Comparison of ENCODE assay signal across 29 cellular contexts in genomic region chr11:34846467-34846866, GRCh38.
"Had no signal": no experiment of that assay in that cellular context is flagged by ENCODE, and none has a peak within 500 bp of the region (broad histone marks: within the 10 kb centered on the region; RNA-seq: fewer than 3 reads in every experiment).

No MANE protein-coding gene starts in this region.

- H3K27ac ChIP-seq: neural progenitor cell, ovary, parathyroid adenoma, psoas muscle, right lobe of liver, sigmoid colon, skin epidermis, spleen, suprapubic skin, testis, tibial artery, transverse colon, upper lobe of right lung, uterus had no signal

- H3K36me3 ChIP-seq: neural progenitor cell, ovary, right lobe of liver, sigmoid colon, spleen, suprapubic skin, tibial artery, transverse colon, upper lobe of right lung, uterus had no signal

- H3K27me3 ChIP-seq: neural progenitor cell, ovary, right lobe of liver, sigmoid colon, suprapubic skin, testis, tibial artery, transverse colon, upper lobe of right lung, uterus had no signal

- H3K79me2 ChIP-seq: parathyroid adenoma had no signal

- H3K4me3 ChIP-seq: neural progenitor cell, ovary, psoas muscle, right lobe of liver, sigmoid colon, skin epidermis, smooth muscle cell, spleen, suprapubic skin, testis, tibial artery, transverse colon, upper lobe of right lung, uterus had no signal

- H3K9ac ChIP-seq: neural progenitor cell, parathyroid adenoma had no signal

- H3K4me2 ChIP-seq: neural progenitor cell, smooth muscle cell had no signal

- ATAC-seq: naive thymus-derived CD4-positive, alpha-beta T cell; natural killer cell; psoas muscle; right lobe of liver; stimulated activated memory B cell treated with anti-CD40 and anti-IgM and Interleukin-4, amounts not matched to agents 10 μg/mL and 1 μg/mL and 100 μg/mL, for 72 hours; stimulated activated naive CD8-positive, alpha-beta T cell treated with anti-CD3 and anti-CD28 coated beads, Interleukin-15, amount 100 ng/mL, for 72 hours; stimulated activated naive CD8-positive, alpha-beta T cell treated with anti-CD3 and anti-CD28 coated beads, Interleukin-15, Interleukin-2, amounts not matched to agents 100 U/mL and 50 U/mL, for 24 hours; upper lobe of right lung had no signal

- H2AFZ ChIP-seq: neural progenitor cell, parathyroid adenoma had no signal

- DNase-seq: naive thymus-derived CD4-positive, alpha-beta T cell; natural killer cell; occipital lobe; ovary; posterior cingulate gyrus; psoas muscle; right lobe of liver; sigmoid colon; spleen; stimulated activated CD4-positive, alpha-beta T cell treated with anti-CD3 and anti-CD28 coated beads, Interleukin-12 subunit alpha, Interleukin-12 subunit beta, amount 100 ng/mL, for 4 hours; stimulated activated CD4-positive, alpha-beta T cell treated with anti-CD3 and anti-CD28 coated beads, Interleukin-1b, Interleukin-23, amount 100 ng/mL, for 48 hours; stimulated activated CD4-positive, alpha-beta T cell treated with anti-CD3 and anti-CD28 coated beads, Interleukin-4, amount 100 ng/mL, for 1 hour; stimulated activated CD4-positive, alpha-beta T cell treated with anti-CD3 and anti-CD28 coated beads, Interleukin-4, amount 100 ng/mL, for 4 hours; stimulated activated CD8-positive, alpha-beta memory T cell treated with anti-CD3 and anti-CD28 coated beads, Interleukin-4, amount 100 ng/mL, for 48 hours; stimulated activated naive CD4-positive, alpha-beta T cell; stimulated activated naive CD8-positive, alpha-beta T cell treated with anti-CD3 and anti-CD28 coated beads, Interleukin-15, amount 100 ng/mL, for 72 hours; stimulated activated naive CD8-positive, alpha-beta T cell treated with anti-CD3 and anti-CD28 coated beads, Interleukin-15, Interleukin-2, amounts not matched to agents 100 U/mL and 50 U/mL, for 24 hours; substantia nigra; testis; tibial artery; transverse colon; upper lobe of right lung; uterus had no signal

- H3K4me1 ChIP-seq: neural progenitor cell, parathyroid adenoma, psoas muscle, right lobe of liver, sigmoid colon, spleen, testis, tibial artery, upper lobe of right lung, uterus had no signal

- H3K9me3 ChIP-seq: ovary, psoas muscle, right lobe of liver, sigmoid colon, spleen, suprapubic skin, testis, tibial artery, transverse colon, upper lobe of right lung, uterus had no signal
